19 cellular contexts compared by ENCODE assay signal in genomic region chr12:80015660-80016059, GRCh38.
"Had no signal": no experiment of that assay in that cellular context is flagged by ENCODE, and none has a peak within 500 bp of the region (broad histone marks: within the 10 kb centered on the region; RNA-seq: fewer than 3 reads in every experiment).

No MANE protein-coding gene starts in this region.

- H3K9me3 ChIP-seq: right lobe of liver had no signal

- H3K4me1 ChIP-seq: foreskin keratinocyte, psoas muscle, right lobe of liver, stomach had no signal

- H3K27ac ChIP-seq: foreskin keratinocyte, psoas muscle, right lobe of liver, stomach had no signal

- H3K4me3 ChIP-seq: psoas muscle, right lobe of liver, stomach had no signal

- FAIRE-seq: endometrium had no signal

- ATAC-seq: esophagus mucosa, foreskin keratinocyte, left colon, left ventricle myocardium superior, psoas muscle, right lobe of liver had no signal

- H3K36me3 ChIP-seq: right lobe of liver, stomach, thoracic aorta had no signal

- H3K27me3 ChIP-seq: foreskin keratinocyte, right lobe of liver, stomach had no signal

- DNase-seq: effector memory CD4-positive, alpha-beta T cell; foreskin keratinocyte; head of caudate nucleus; hippocampal formation; left colon; left ventricle myocardium superior; mesendoderm; naive B cell; psoas muscle; retina; right lobe of liver; stimulated activated CD4-positive, alpha-beta T cell treated with anti-CD3 and anti-CD28 coated beads, Interleukin-4, amount 100 ng/mL, for 24 hours; stimulated activated naive CD4-positive, alpha-beta T cell; stomach; substantia nigra; trophoblast cell had no signal
